In the genomic region with DNA sequence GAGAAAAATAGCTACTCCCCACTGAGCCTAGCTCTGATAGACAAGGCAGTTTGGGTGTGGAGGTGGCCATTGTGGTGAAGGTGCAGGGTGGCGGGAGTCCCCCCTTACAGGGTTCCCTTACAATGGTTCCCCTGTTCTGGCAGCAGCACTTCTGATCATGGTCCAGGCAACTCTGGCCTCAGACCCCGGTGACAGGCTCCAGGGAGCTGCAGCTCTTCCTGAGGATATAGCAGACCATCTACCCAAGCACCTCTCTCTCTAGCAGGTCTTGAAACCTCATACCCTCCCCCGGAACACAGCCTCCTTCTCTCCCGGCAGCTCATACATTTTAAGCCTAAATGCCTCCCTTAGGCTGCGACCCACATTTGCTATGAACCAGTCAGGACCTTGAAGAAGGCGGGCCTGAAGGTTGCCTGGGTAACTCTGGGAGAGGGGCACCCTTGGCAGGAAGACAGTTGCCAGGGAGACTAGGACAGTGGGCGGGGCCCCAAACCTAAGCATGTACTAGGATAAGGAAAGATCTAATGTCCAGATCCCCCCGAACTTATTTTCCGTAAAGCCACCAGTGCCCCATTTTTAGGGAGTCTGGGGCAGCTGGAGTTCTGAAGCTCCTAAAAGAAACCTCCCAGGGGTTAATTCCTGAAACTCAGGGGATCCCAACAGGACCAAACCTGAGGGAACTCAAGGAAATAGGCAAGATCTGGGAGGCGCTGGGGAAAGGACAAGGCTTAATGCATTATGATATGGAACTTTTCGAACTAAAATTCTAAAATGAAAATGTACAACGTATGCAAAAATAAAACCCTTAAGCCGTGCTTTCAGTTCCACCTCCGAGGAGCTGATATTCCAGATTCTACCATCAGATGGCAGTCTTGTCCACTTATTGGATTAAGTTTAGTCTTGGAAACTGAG, we compare ENCODE assay signal across 8 cellular contexts. TPM values are rescaled to one million over a fixed set of nuclear protein-coding genes. Genes with fewer than 3 reads are reported as not detected.
DNase-seq lines count a peak whose midpoint lies in the region; ATAC-seq, FAIRE-seq and TF ChIP-seq lines count a peak whose summit lies in the region.

No MANE protein-coding gene starts in this region.

- H3K27ac ChIP-seq in WERI-Rb-1 (peak overlapping the region; percentile 84), kidney (ENCODE audit: low read depth in 2 of 2, low read length in 2 of 2) (peak overlapping the region; percentile 47 to 56)

- H3K36me3 ChIP-seq in WERI-Rb-1, result no peaks in the 10 kb centered on the region
- H3K36me3 ChIP-seq in kidney (ENCODE audit: control insufficient read depth in 1 of 2, insufficient read depth in 2 of 2, low read length in 2 of 2), result no peaks in the 10 kb centered on the region

- H3K4me1 ChIP-seq in kidney (ENCODE audit: control insufficient read depth in 1 of 2, insufficient read depth in 1 of 2, low read depth in 1 of 2, low read length in 2 of 2), result peaks cover 9 to 10% of the 10 kb centered on the region in 2 donors

- ATAC-seq in GM18870 (IDR thresholded peaks at IDR 0.05; ENCODE audit: unreplicated experiment) (peak; percentile 83), HG03108 (IDR thresholded peaks at IDR 0.05; ENCODE audit: unreplicated experiment) (peak; percentile 86)

- no peaks in the 10 kb centered on the region for H3K27me3 ChIP-seq in WERI-Rb-1 (ENCODE audit: insufficient read depth, low read depth, severe bottlenecking)

- H3K9me3 ChIP-seq in WERI-Rb-1 (ENCODE audit: severe bottlenecking) (no peaks in the 10 kb centered on the region), kidney (ENCODE audit: control insufficient read depth in 1 of 2, low read length in 2 of 2) (no peaks in the 10 kb centered on the region)

- H3K4me3 ChIP-seq in WERI-Rb-1 (ENCODE audit: low read depth, low read length) (peak overlapping the region; percentile 83), kidney (ENCODE audit: low read length in 2 of 2) (peak overlapping the region; percentile 85 to 91)

- TF ChIP-seq CTCF in WERI-Rb-1 (IDR thresholded peaks at IDR 0.05; ENCODE audit: low read depth, low read length) (peak; percentile 51), kidney (IDR thresholded peaks at IDR 0.05; ENCODE audit: borderline replicate concordance, extremely low read depth, insufficient read depth) (peak; percentile 93)

- H3K9ac ChIP-seq in kidney (ENCODE audit: low read length in 2 of 2), result peak overlapping the region; percentile 70 to 83

- intact Hi-C loops in kidney (cut with DNase I), result no loop called here

- peak; percentile 94 for FAIRE-seq in kidney (lab: Jason Lieb, UNC)

- DNase-seq in AG08395 (ENCODE audit: low spot score) (peak; percentile 71), NCI-H2196 (lab: John Stamatoyannopoulos, UW; ENCODE audit: unreplicated experiment) (peak; percentile 93), WERI-Rb-1 (peak; percentile 87), cerebellar nuclear complex (lab: John Stamatoyannopoulos, UW) (peak; percentile 5 to 72), kidney (peak; percentile 93)
- peak; percentile 52 to 55 for DNase-seq in stimulated activated CD4-positive, alpha-beta T cell treated with anti-CD3 and anti-CD28 coated beads, Interleukin-15, amount 100 ng/mL, for 1 hour (ENCODE audit: low read depth in 1 of 2, low spot score in 1 of 2)

RNA-seq across cellular contexts. Expression of a gene that starts 4.6 kb away (rescaled TPM):
- total RNA-seq in kidney, result 6.2 TPM
- polyA plus RNA-seq in kidney (ENCODE audit: insufficient read depth, low read depth, low replicate concordance), result 3.4 TPM

RNA-seq across cellular contexts. Expression of a gene that starts 9.6 kb away (rescaled TPM):
- 1,130 TPM for total RNA-seq in kidney
- 1,381 TPM for polyA plus RNA-seq in kidney (ENCODE audit: insufficient read depth, low read depth, low replicate concordance)

RNA-seq across cellular contexts. Expression of a gene that starts 18.2 kb away (rescaled TPM):
- 11.1 TPM for total RNA-seq in kidney
- 30.2 TPM for polyA plus RNA-seq in kidney (ENCODE audit: insufficient read depth, low read depth, low replicate concordance)

RNA-seq across cellular contexts. Expression of a gene that starts 22.5 kb away (rescaled TPM):
- 116 TPM for total RNA-seq in kidney
- polyA plus RNA-seq in kidney (ENCODE audit: insufficient read depth, low read depth, low replicate concordance), result 451 TPM

RNA-seq across cellular contexts. Expression of a gene that starts 30.7 kb away (rescaled TPM):
- total RNA-seq in kidney, result 66.3 TPM
- 26.2 TPM for polyA plus RNA-seq in kidney (ENCODE audit: insufficient read depth, low read depth, low replicate concordance)

Comparison
In these comparisons a context has a peak if more than half of its experiments do, and no peak if none do; other contexts are left out.
1. Peak in every context shown above with its lines: DNase-seq, ATAC-seq, H3K4me3 ChIP-seq and H3K27ac ChIP-seq.
2. DNase-seq: peak in every context shown above with its lines; median percentile 93 in NCI-H2196; 93 in kidney; 87 in WERI-Rb-1; 71 in AG08395; 54 in stimulated activated CD4-positive, alpha-beta T cell treated with anti-CD3 and anti-CD28 coated beads, Interleukin-15, amount 100 ng/mL, for 1 hour; 38 in cerebellar nuclear complex.